In the genomic region with DNA sequence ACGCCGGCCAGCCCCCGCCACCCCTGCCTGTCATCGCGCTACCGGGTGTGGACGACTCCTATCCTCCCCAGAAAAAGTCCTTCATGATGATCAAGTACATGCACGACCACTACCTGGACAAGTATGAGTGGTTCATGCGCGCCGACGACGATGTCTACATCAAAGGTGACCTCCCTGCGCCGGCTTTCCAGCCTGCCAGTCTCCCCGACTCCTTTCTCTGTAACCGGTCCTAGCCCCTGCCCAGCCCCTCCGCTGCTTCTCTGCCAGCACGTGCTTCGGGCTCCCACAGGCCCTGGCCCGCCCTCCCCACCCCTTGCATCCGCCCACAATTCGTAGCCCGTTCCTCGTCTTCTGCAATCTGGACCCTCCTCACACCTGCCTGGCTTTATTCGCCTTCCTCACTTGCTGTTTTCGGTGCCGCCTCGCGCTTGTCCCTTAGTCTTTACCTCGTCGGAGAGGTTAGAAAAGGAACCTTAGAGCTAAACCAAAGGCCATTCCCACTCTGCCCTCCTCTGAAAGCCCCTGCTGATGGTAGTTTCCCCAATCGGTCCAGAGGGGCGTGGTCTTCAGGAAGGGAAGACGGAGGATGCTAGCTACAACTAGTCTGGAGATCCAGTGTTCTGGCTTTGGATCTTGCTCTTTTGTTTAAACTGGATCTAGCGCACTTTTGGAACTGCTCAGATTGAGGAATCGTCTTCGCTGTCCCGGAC, we compare ENCODE assay signal across 8 cellular contexts. TPM values are rescaled to one million over a fixed set of nuclear protein-coding genes. Genes with fewer than 3 reads are reported as not detected.
DNase-seq lines count a peak whose midpoint lies in the region; ATAC-seq and TF ChIP-seq lines count a peak whose summit lies in the region.

No MANE protein-coding gene starts in this region.

- H3K27ac ChIP-seq in ascending aorta (peak overlapping the region; percentile 95 to 97), iPS-20b (ENCODE audit: low read length) (no peak overlapping the region), spleen (peak overlapping the region in 2 of 8 donors; percentile 79 to 81)

- H3K4me3 ChIP-seq in ascending aorta (peak overlapping the region; percentile 81 to 90), iPS-20b (ENCODE audit: low read length) (peak overlapping the region; percentile 84), spleen (peak overlapping the region; percentile 47 to 80 (median 60))

- H3K4me1 ChIP-seq in ascending aorta (peaks cover 0 to 4% of the 10 kb centered on the region in 2 donors), iPS-20b (ENCODE audit: insufficient read depth, low read length) (no peaks in the 10 kb centered on the region; the same call in 1 of the 2 replicates), spleen (peaks cover 6 to 33% (median 26%) of the 10 kb centered on the region in 6 donors)

- H3K9ac ChIP-seq in iPS-20b (ENCODE audit: low read depth, low read length): no peak overlapping the region

- no peak for TF ChIP-seq POLR2A in spleen (IDR thresholded peaks at IDR 0.05)

- 1 to 3% (median 2%) methylated on average over 25 to 39 of the region's 39 CpGs for WGBS in spleen, 5 donors

- DNase-seq in Right ventricle myocardium inferior (ENCODE audit: missing footprints): peak; percentile 69
- DNase-seq in cardiac septum (ENCODE audit: low spot score): no peak
- peak in 1 of 2 donors; percentile 63 for DNase-seq in ascending aorta (ENCODE audit: low spot score in 2 of 2)
- no peak for DNase-seq in spleen
- no peak for DNase-seq in stimulated activated CD4-positive, alpha-beta T cell treated with anti-CD3 and anti-CD28 coated beads, Interleukin-4, amount 100 ng/mL, for 24 hours
- DNase-seq in COR-L47 (lab: John Stamatoyannopoulos, UW): no peak

- H3K9me3 ChIP-seq in ascending aorta (no peaks in the 10 kb centered on the region), iPS-20b (ENCODE audit: insufficient read depth, low read depth, low read length) (no peaks in the 10 kb centered on the region), spleen (no peaks in the 10 kb centered on the region)

- H3K36me3 ChIP-seq in ascending aorta (no peaks in the 10 kb centered on the region), iPS-20b (ENCODE audit: insufficient read depth, low read depth, low read length) (no peaks in the 10 kb centered on the region), spleen (no peaks in the 10 kb centered on the region)

- TF ChIP-seq CTCF in ascending aorta (IDR thresholded peaks at IDR 0.05) (no peak), spleen (IDR thresholded peaks at IDR 0.05 in 8 of 11, conservative IDR thresholded peaks at IDR 0.05 in 3 of 11) (no peak)

- ATAC-seq in Right ventricle myocardium inferior: no peak
- no peak for ATAC-seq in HG02970 (IDR thresholded peaks at IDR 0.05; ENCODE audit: low FRiP score, unreplicated experiment)

- intact Hi-C loops in Right ventricle myocardium inferior (cut with DNase I): loop anchor here (10.0 kb wide), 2 partner anchors 239 to 1509 kb away; no protein-coding TSS in a partner anchor
- intact Hi-C loops in cardiac septum (cut with DNase I): loop anchor here (2.0 to 10.0 kb wide), 3 partner anchors 235 to 1509 kb away; a partner anchor contains a TSS
- intact Hi-C loops in ascending aorta (cut with DNase I): loop anchor here (1.0 to 5.0 kb wide), 5 partner anchors 42 to 229 kb away; no protein-coding TSS in a partner anchor
- intact Hi-C loops in spleen (cut with DNase I; ENCODE audit: low total_unique reads): no loop called here

- H3K27me3 ChIP-seq in ascending aorta (no peaks in the 10 kb centered on the region), iPS-20b (ENCODE audit: insufficient read depth, low read length) (peaks cover 60% of the 10 kb centered on the region), spleen (replicated peaks in 1 of 7) (peaks cover 0 to 73% (median 23%) of the 10 kb centered on the region in 7 donors)

RNA-seq across cellular contexts. Expression of a gene that starts 1.4 kb away (rescaled TPM):
- 0.57 TPM for total RNA-seq in Right ventricle myocardium inferior
- total RNA-seq in cardiac septum: 3.1 TPM
- total RNA-seq in ascending aorta: 51.3 TPM
- total RNA-seq in spleen: 1 to 10 TPM in 6 of 7 donors, under 1 TPM in 1; 0.76 to 3.0 (median 1.7) TPM
- under 1 TPM; 0.07 to 0.21 (median 0.16) TPM for polyA plus RNA-seq in spleen

Comparison
In these comparisons a context has a peak if more than half of its experiments do, and no peak if none do; other contexts are left out.
1. RNA of a gene that starts 1.4 kb away (total RNA-seq): 51.3 TPM in ascending aorta (single experiment); 3.1 TPM in cardiac septum (single experiment), 0.76 to 3.0 TPM in spleen and 0.57 TPM in Right ventricle myocardium inferior (single experiment); every median in the first group is over 10 times any median in the second.
2. Peak in every context shown above with its lines, with median percentiles within 50 percentile points of each other: H3K4me3 ChIP-seq.